In genomic region chr1:233253231-233254038, GRCh38 we compare ENCODE assay signal across 21 cellular contexts. TPM values are rescaled to one million over a fixed set of nuclear protein-coding genes. Genes with fewer than 3 reads are reported as not detected.
DNase-seq lines count a peak whose midpoint lies in the region; ATAC-seq, FAIRE-seq and TF ChIP-seq lines count a peak whose summit lies in the region.
"Had no signal": no experiment of that assay in that cellular context is flagged by ENCODE, and none has a peak within 500 bp of the region (broad histone marks: within the 10 kb centered on the region; RNA-seq: fewer than 3 reads in every experiment).

No MANE protein-coding gene starts in this region.

- POLR2A ChIA-PET in HCT116 (lab: Charles Lee), result no interaction called here

- no peak for TF ChIP-seq POLR2A in HCT116 (IDR thresholded peaks at IDR 0.05; ENCODE audit: borderline replicate concordance, extremely low read depth, insufficient read depth, insufficient read length)

- BruUV-seq in HCT116 (replicated peaks; lab: Mats Ljungman, UMichigan), result no TSS peak

- no peak for TF ChIP-seq CTCF in HCT116 (IDR thresholded peaks at IDR 0.05 in 2 of 3, conservative IDR thresholded peaks at IDR 0.05 in 1 of 3; ENCODE audit: borderline replicate concordance in 1 of 3, insufficient read depth in 1 of 3, low read depth in 2 of 3, low read length in 2 of 3)
- no peak for TF ChIP-seq CTCF in foreskin fibroblast (IDR thresholded peaks at IDR 0.05; ENCODE audit: low read depth, low read length)

- no peak for TF ChIP-seq RAD21 in HCT116 (IDR thresholded peaks at IDR 0.05; ENCODE audit: low read depth)

- H3K27me3 ChIP-seq in HCT116 (ENCODE audit: insufficient read depth, low read length), result no peaks in the 10 kb centered on the region
- H3K27me3 ChIP-seq: stomach had no signal

- peak; percentile 34 for FAIRE-seq in RCC 7860 (lab: Jason Lieb, UNC)
- FAIRE-seq: GM12878 had no signal

- H3K9ac ChIP-seq in HCT116 (ENCODE audit: low read length), result no peak overlapping the region
- H3K9ac ChIP-seq: parathyroid adenoma had no signal

- DNase-seq in HCT116 (ENCODE audit: low read depth, low spot score) (no peak), RCC 7860 (ENCODE audit: low spot score) (no peak), kidney tubule cell (ENCODE audit: low spot score) (peak; percentile 59), renal cortical epithelial cell (ENCODE audit: low read depth) (peak; percentile 83), foreskin fibroblast (no peak), NCI-H2227 treated with DMSO at 0.1 percent for 48 hours (lab: John Stamatoyannopoulos, UW) (no peak), substantia nigra (lab: John Stamatoyannopoulos, UW) (no peak)
- DNase-seq in stimulated activated CD4-positive, alpha-beta T cell treated with anti-CD3 and anti-CD28 coated beads, Interleukin-4, amount 100 ng/mL, for 4 hours, result no peak
- DNase-seq: activated naive CD4-positive, alpha-beta T cell treated with Interleukin-2 at 50 U/mL for 16 hours; GF-D8; glutamatergic neuron; H7; naive B cell; NCI-H1694 treated with DMSO at 0.1 percent for 48 hours; NCI-H345; stimulated activated CD4-positive, alpha-beta T cell treated with anti-CD3 and anti-CD28 coated beads, Interleukin-4, amount 100 ng/mL, for 1 hour; stomach; T-cell had no signal

- no peaks in the 10 kb centered on the region for H3K9me2 ChIP-seq in HCT116 (ENCODE audit: insufficient read depth)

- no peak overlapping the region for H3K4me3 ChIP-seq in HCT116 (replicated peaks in 1 of 2; ENCODE audit: low read depth in 1 of 2, low read length in 2 of 2)
- H3K4me3 ChIP-seq in foreskin fibroblast (ENCODE audit: low read depth in 1 of 2, low read length in 2 of 2), result no peak overlapping the region
- H3K4me3 ChIP-seq: GM12878, stomach had no signal

- 0 out of 2 replicates have a peak, but pooled peaks cover 3% of the 10 kb centered on the region for H3K79me2 ChIP-seq in HCT116 (ENCODE audit: insufficient read depth, low read length)
- H3K79me2 ChIP-seq: parathyroid adenoma had no signal

- H2AFZ ChIP-seq in HCT116 (ENCODE audit: low read depth, low read length, poor library complexity, severe bottlenecking), result no peak overlapping the region
- H2AFZ ChIP-seq: parathyroid adenoma had no signal

- H3K9me3 ChIP-seq in HCT116 (ENCODE audit: control insufficient read depth in 1 of 2, insufficient read depth in 1 of 2, low read depth in 1 of 2, low read length in 2 of 2), result no peaks in the 10 kb centered on the region
- H3K9me3 ChIP-seq: stomach had no signal

- peaks cover 5 to 11% of the 10 kb centered on the region in 2 experiments; a peak in 2 of 4 replicates for H3K36me3 ChIP-seq in HCT116 (ENCODE audit: control insufficient read depth in 1 of 2, insufficient read depth in 2 of 2, low read length in 2 of 2)

- ATAC-seq in HCT116, result 0 out of 2 replicates have a peak, but pooled peaks have one; percentile 34
- ATAC-seq: GM12878, T-cell had no signal

- no peak overlapping the region for H3K27ac ChIP-seq in HCT116 (ENCODE audit: low read depth, low read length)
- H3K27ac ChIP-seq in substantia nigra (ENCODE audit: low read depth, low read length, poor library complexity, severe bottlenecking), result no peak overlapping the region
- H3K27ac ChIP-seq: parathyroid adenoma, RWPE1, stomach had no signal

- H3K4me1 ChIP-seq in HCT116 (ENCODE audit: control insufficient read depth in 1 of 2, insufficient read depth in 2 of 2, low read length in 2 of 2), result 0 out of 4 replicates have a peak, but pooled peaks cover 0 to 3% of the 10 kb centered on the region in 2 experiments
- H3K4me1 ChIP-seq: parathyroid adenoma had no signal

- no peak overlapping the region for H3K4me2 ChIP-seq in HCT116 (ENCODE audit: low read length)

- CTCF ChIA-PET in HCT116 (lab: Charles Lee), result no interaction called here

- RAD21 ChIA-PET in HCT116 (lab: Charles Lee; ENCODE audit: low non-redundant PET in 1 of 2, low total read pairs in 2 of 2, uncharacterized antibody in 2 of 2, unreplicated experiment in 2 of 2), result no interaction called here

- H4K20me1 ChIP-seq in HCT116 (ENCODE audit: insufficient read depth), result no peaks in the 10 kb centered on the region

- intact Hi-C loops in HCT116 (cut with micrococcal nuclease), result no loop called here

TF ChIP-seq in HCT116, 20 proteins besides CTCF, POLR2A, EP300 and RAD21:
- TF ChIP-seq, protein P1, sequence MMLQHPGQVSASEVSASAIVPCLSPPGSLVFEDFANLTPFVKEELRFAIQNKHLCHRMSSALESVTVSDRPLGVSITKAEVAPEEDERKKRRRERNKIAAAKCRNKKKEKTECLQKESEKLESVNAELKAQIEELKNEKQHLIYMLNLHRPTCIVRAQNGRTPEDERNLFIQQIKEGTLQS (IDR thresholded peaks at IDR 0.05), result no peak
- TF ChIP-seq ZFX (IDR thresholded peaks at IDR 0.05) (no peak), JUND (IDR thresholded peaks at IDR 0.05) (no peak), EGR1 (IDR thresholded peaks at IDR 0.05; ENCODE audit: low read depth) (no peak)
- TF ChIP-seq, protein P2, sequence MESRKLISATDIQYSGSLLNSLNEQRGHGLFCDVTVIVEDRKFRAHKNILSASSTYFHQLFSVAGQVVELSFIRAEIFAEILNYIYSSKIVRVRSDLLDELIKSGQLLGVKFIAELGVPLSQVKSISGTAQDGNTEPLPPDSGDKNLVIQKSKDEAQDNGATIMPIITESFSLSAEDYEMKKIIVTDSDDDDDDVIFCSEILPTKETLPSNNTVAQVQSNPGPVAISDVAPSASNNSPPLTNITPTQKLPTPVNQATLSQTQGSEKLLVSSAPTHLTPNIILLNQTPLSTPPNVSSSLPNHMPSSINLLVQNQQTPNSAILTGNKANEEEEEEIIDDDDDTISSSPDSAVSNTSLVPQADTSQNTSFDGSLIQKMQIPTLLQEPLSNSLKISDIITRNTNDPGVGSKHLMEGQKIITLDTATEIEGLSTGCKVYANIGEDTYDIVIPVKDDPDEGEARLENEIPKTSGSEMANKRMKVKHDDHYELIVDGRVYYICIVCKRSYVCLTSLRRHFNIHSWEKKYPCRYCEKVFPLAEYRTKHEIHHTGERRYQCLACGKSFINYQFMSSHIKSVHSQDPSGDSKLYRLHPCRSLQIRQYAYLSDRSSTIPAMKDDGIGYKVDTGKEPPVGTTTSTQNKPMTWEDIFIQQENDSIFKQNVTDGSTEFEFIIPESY (IDR thresholded peaks at IDR 0.05; ENCODE audit: extremely low read depth, insufficient replicate concordance, low read length), result no peak

RNA-seq across cellular contexts. Expression of gene PCNX2, which starts 42.1 kb away (rescaled TPM):
- total RNA-seq in HCT116 (2021; ENCODE audit: unreplicated experiment) (15.3 TPM), renal cortical epithelial cell (28.9 and 36.5 TPM in 2 replicates)
- 8.4 and 16.0 TPM in 2 replicates for polyA plus RNA-seq in HCT116 (2012)

Comparison
In these comparisons a context has a peak if more than half of its experiments do, and no peak if none do; other contexts are left out.
1. DNase-seq: peak in kidney tubule cell (single experiment) and renal cortical epithelial cell (single experiment); none in HCT116 (single experiment), RCC 7860 (single experiment), foreskin fibroblast (0 of 2), NCI-H2227 treated with DMSO at 0.1 percent for 48 hours (single experiment), stimulated activated CD4-positive, alpha-beta T cell treated with anti-CD3 and anti-CD28 coated beads, Interleukin-4, amount 100 ng/mL, for 4 hours (0 of 2) and substantia nigra (0 of 49).